9 cellular contexts compared by ENCODE assay signal in genomic region chr6:154164397-154164796, GRCh38.
DNase-seq lines count a peak whose midpoint lies in the region; ATAC-seq and TF ChIP-seq lines count a peak whose summit lies in the region.
"Had no signal": no experiment of that assay in that cellular context is flagged by ENCODE, and none has a peak within 500 bp of the region (broad histone marks: within the 10 kb centered on the region; RNA-seq: fewer than 3 reads in every experiment).

No MANE protein-coding gene starts in this region.

- no peaks in the 10 kb centered on the region for H3K4me1 ChIP-seq in left ventricle myocardium inferior
- H3K4me1 ChIP-seq in lung (ENCODE audit: control insufficient read depth in 2 of 2, insufficient read depth in 2 of 2, low read length in 2 of 2), result peaks cover 0 to 6% of the 10 kb centered on the region in 2 donors
- H3K4me1 ChIP-seq in uterus, result no peaks in the 10 kb centered on the region
- H3K4me1 ChIP-seq: SJCRH30 had no signal

- intact Hi-C loops in Right ventricle myocardium inferior (cut with DNase I), result no loop called here
- intact Hi-C loops in left ventricle myocardium inferior (cut with micrococcal nuclease), result no loop called here
- intact Hi-C loops in uterus (cut with DNase I; ENCODE audit: low total_unique reads), result no loop called here

- CTCF ChIA-PET in HEK293T (lab: Yijun Ruan, JAX), result interaction anchor here (1.2 kb wide), 1 partner anchor 129 kb away, joined by 3 read pairs; no protein-coding TSS in a partner anchor
- CTCF ChIA-PET in RWPE1 (lab: Yijun Ruan, JAX), result interaction anchor here (0.7 kb wide), 1 partner anchor 1825 kb away, joined by 3 read pairs; no protein-coding TSS in a partner anchor

- no peak for DNase-seq in Right ventricle myocardium inferior (ENCODE audit: missing footprints)
- no peak for DNase-seq in left ventricle myocardium inferior
- peak; percentile 39 to 76 for DNase-seq in cerebellar nuclear complex (lab: John Stamatoyannopoulos, UW)
- peak; percentile 65 for DNase-seq in lung (ENCODE audit: low spot score)
- peak; percentile 64 to 69 for DNase-seq in uterus
- DNase-seq in HEK293T (ENCODE audit: extremely low spot score), result no peak
- no peak for DNase-seq in RWPE1 (ENCODE audit: low spot score)
- DNase-seq: SJCRH30 had no signal

- TF ChIP-seq CTCF in left ventricle myocardium inferior (IDR thresholded peaks at IDR 0.05; ENCODE audit: borderline replicate concordance) (no peak), lung (IDR thresholded peaks at IDR 0.05; ENCODE audit: control extremely low read depth, extremely low read depth) (no peak), uterus (IDR thresholded peaks at IDR 0.05) (no peak), RWPE1 (conservative IDR thresholded peaks at IDR 0.05; ENCODE audit: low read depth) (no peak)

- TF ChIP-seq POLR2A in uterus (IDR thresholded peaks at IDR 0.05), result no peak

- 22 to 42% methylated on average over 5 of the region's 5 CpGs for WGBS in lung, 2 donors

- no peak overlapping the region for H3K27ac ChIP-seq in left ventricle myocardium inferior (replicated peaks)
- H3K27ac ChIP-seq in lung (ENCODE audit: low read depth in 1 of 2, low read length in 1 of 2), result no peak overlapping the region
- peak overlapping the region in 1 of 2 donors; percentile 40 for H3K27ac ChIP-seq in uterus
- no peak overlapping the region for H3K27ac ChIP-seq in RWPE1
- H3K27ac ChIP-seq: SJCRH30 had no signal

- POLR2A ChIA-PET in HEK293T (lab: Yijun Ruan, JAX), result no interaction called here
- POLR2A ChIA-PET in RWPE1 (lab: Yijun Ruan, JAX; ENCODE audit: low non-redundant PET), result no interaction called here

- H3K27me3 ChIP-seq in left ventricle myocardium inferior (ENCODE audit: low read depth) (no peaks in the 10 kb centered on the region), lung (ENCODE audit: control insufficient read depth, insufficient read depth) (no peaks in the 10 kb centered on the region), uterus (no peaks in the 10 kb centered on the region)
- H3K27me3 ChIP-seq: SJCRH30 had no signal

- ATAC-seq in Right ventricle myocardium inferior (peak; percentile 61), lung (ENCODE audit: insufficient read depth, low FRiP score) (peak; percentile 66), HG02840 (IDR thresholded peaks at IDR 0.05; ENCODE audit: low FRiP score, unreplicated experiment) (no peak)

- H3K36me3 ChIP-seq in left ventricle myocardium inferior, result no peaks in the 10 kb centered on the region
- peaks cover 0 to 2% of the 10 kb centered on the region in 2 donors for H3K36me3 ChIP-seq in lung (ENCODE audit: control insufficient read depth in 2 of 2, insufficient read depth in 2 of 2, low read length in 2 of 2)
- no peaks in the 10 kb centered on the region for H3K36me3 ChIP-seq in uterus
- H3K36me3 ChIP-seq: SJCRH30 had no signal

- H3K4me3 ChIP-seq in left ventricle myocardium inferior (no peak overlapping the region), lung (no peak overlapping the region), uterus (no peak overlapping the region)
- H3K4me3 ChIP-seq: SJCRH30 had no signal

- H3K9me3 ChIP-seq in left ventricle myocardium inferior (replicated peaks) (peaks cover 4% of the 10 kb centered on the region), lung (ENCODE audit: control insufficient read depth in 2 of 2, insufficient read depth in 1 of 2, low read length in 1 of 2) (no peaks in the 10 kb centered on the region), uterus (no peaks in the 10 kb centered on the region)
- H3K9me3 ChIP-seq: SJCRH30 had no signal

TF ChIP-seq in HEK293T, 16 proteins besides CTCF, POLR2A, EP300 and RAD21:
- no peak for TF ChIP-seq FOXK2 (IDR thresholded peaks at IDR 0.05)
- TF ChIP-seq FOXM1 (IDR thresholded peaks at IDR 0.05; ENCODE audit: borderline replicate concordance), result no peak
- no peak for TF ChIP-seq ARNT (IDR thresholded peaks at IDR 0.05)
- no peak for TF ChIP-seq CTBP1 (IDR thresholded peaks at IDR 0.05; ENCODE audit: borderline replicate concordance)
- TF ChIP-seq SUZ12 (IDR thresholded peaks at IDR 0.05), result no peak
- TF ChIP-seq TARDBP (IDR thresholded peaks at IDR 0.05), result no peak
- TF ChIP-seq L3MBTL2 (conservative IDR thresholded peaks at IDR 0.05), result no peak
- no peak for TF ChIP-seq FOXA1 (IDR thresholded peaks at IDR 0.05)
- no peak for TF ChIP-seq LEF1 (IDR thresholded peaks at IDR 0.05; ENCODE audit: borderline replicate concordance)
- no peak for TF ChIP-seq ZNF384 (IDR thresholded peaks at IDR 0.05)
TF ChIP-seq in HEK293T: peak in this region for 0.

Comparison
In these comparisons a context has a peak if more than half of its experiments do, and no peak if none do; other contexts are left out.
1. DNase-seq: peak in cerebellar nuclear complex (2 of 2), lung (single experiment) and uterus (2 of 2); none in Right ventricle myocardium inferior (single experiment), left ventricle myocardium inferior (single experiment), HEK293T (single experiment) and RWPE1 (single experiment).